Comparison of ENCODE assay signal across 8 cellular contexts in genomic region chr1:26994020-26994745, GRCh38. TPM values are rescaled to one million over a fixed set of nuclear protein-coding genes. Genes with fewer than 3 reads are reported as not detected.
DNase-seq lines count a peak whose midpoint lies in the region; ATAC-seq and TF ChIP-seq lines count a peak whose summit lies in the region.

No MANE protein-coding gene starts in this region.

- H4K8ac ChIP-seq in IMR-90 (ENCODE audit: low read depth in 2 of 2, low read length in 2 of 2) = peak overlapping the region; percentile 16 to 65; a peak in 1 of 4 replicates

- H3K9ac ChIP-seq in IMR-90 (ENCODE audit: low read depth, low read length) (peak overlapping the region; percentile 91), iPS-18a (ENCODE audit: low read length) (peak overlapping the region; percentile 71)

- peaks cover 30% of the 10 kb centered on the region for H4K20me1 ChIP-seq in IMR-90 (ENCODE audit: insufficient read depth, low read length)

- peak overlapping the region; percentile 91 for H2BK5ac ChIP-seq in IMR-90 (ENCODE audit: low read depth, low read length, poor library complexity, severe bottlenecking)

- 1% methylated on average over 42 of the region's 95 CpGs; no CpG with 5 or more reads in 1 of the 2 experiments for WGBS in IMR-90 (ENCODE audit: extremely low coverage in 2 of 2, insufficient read length in 1 of 2), 2 experiments

- H2AK9ac ChIP-seq in IMR-90 (replicated peaks; ENCODE audit: low read depth, low read length, poor library complexity) = peak overlapping the region; percentile 91

- peaks cover 23% of the 10 kb centered on the region for H3K9me1 ChIP-seq in IMR-90 (ENCODE audit: insufficient read depth, low read length)

- H3K27ac ChIP-seq in IMR-90 (ENCODE audit: insufficient read depth, low read length) = peak overlapping the region; percentile 88
- no peak overlapping the region for H3K27ac ChIP-seq in iPS-18a (ENCODE audit: low read length)

- peaks cover 49% of the 10 kb centered on the region for H3K4me1 ChIP-seq in IMR-90 (ENCODE audit: control insufficient read depth, insufficient read depth, low read length)
- H3K4me1 ChIP-seq in iPS-18a (ENCODE audit: control insufficient read depth, low read depth, low read length) = peaks cover 34% of the 10 kb centered on the region

- peak overlapping the region; percentile 52; the same call in 1 of the 2 replicates for H3K56ac ChIP-seq in IMR-90 (ENCODE audit: extremely low read depth, insufficient read depth, low read length)

- CTCF ChIA-PET in IMR-90 (lab: Yijun Ruan, JAX) = interaction anchor here (0.7 to 1.4 kb wide), 4 partner anchors 27 to 1749 kb away, joined by 3 to 5 read pairs (median 4); no protein-coding TSS in a partner anchor

- no peak for TF ChIP-seq CTCF in GM13976 (IDR thresholded peaks at IDR 0.05; ENCODE audit: borderline replicate concordance, control extremely low read depth, extremely low read depth, insufficient read depth, missing control alignments)
- TF ChIP-seq CTCF in IMR-90 (conservative IDR thresholded peaks at IDR 0.05; ENCODE audit: low read depth, low read length) = no peak

- no peak overlapping the region for H2BK20ac ChIP-seq in IMR-90 (ENCODE audit: low read depth, low read length)

- peak overlapping the region; percentile 85 for H3K4me2 ChIP-seq in IMR-90 (ENCODE audit: low read depth, low read length)

- peak overlapping the region; percentile 38 for H3K4ac ChIP-seq in IMR-90 (ENCODE audit: low read depth, low read length)

- H3K36me3 ChIP-seq in IMR-90 (ENCODE audit: control insufficient read depth, insufficient read depth, low read length) (peaks cover 10% of the 10 kb centered on the region; the same call in 1 of the 2 replicates), iPS-18a (ENCODE audit: control insufficient read depth, low read depth, low read length) (peaks cover 6% of the 10 kb centered on the region)

- peak overlapping the region; percentile 35; the same call in 1 of the 2 replicates for H2BK120ac ChIP-seq in IMR-90 (ENCODE audit: low read depth, low read length)

- H3K14ac ChIP-seq in IMR-90 (replicated peaks; ENCODE audit: low read depth, low read length) = peak overlapping the region; percentile 59

- H3K18ac ChIP-seq in IMR-90 (ENCODE audit: low read depth, low read length) = no peak overlapping the region; the same call in 1 of the 2 replicates

- peak overlapping the region; percentile 22 for H2AK5ac ChIP-seq in IMR-90 (ENCODE audit: low read depth, low read length)

- TF ChIP-seq RAD21 in IMR-90 (IDR thresholded peaks at IDR 0.05; ENCODE audit: low read length) = no peak

- H2AFZ ChIP-seq in IMR-90 (replicated peaks; ENCODE audit: low read length, poor library complexity) = peak overlapping the region; percentile 85

- peak overlapping the region; percentile 46 for H3K23ac ChIP-seq in IMR-90 (ENCODE audit: low read depth, low read length)

- no peak for TF ChIP-seq POLR2A in IMR-90 (IDR thresholded peaks at IDR 0.05; ENCODE audit: low read depth, low read length)

- POLR2A ChIA-PET in IMR-90 (lab: Charles Lee; ENCODE audit: unreplicated experiment) = interaction anchor here (0.6 kb wide), 1 partner anchor 39 kb away, joined by 3 read pairs; no protein-coding TSS in a partner anchor

- peak; percentile 2 for ATAC-seq in IMR-90 (ENCODE audit: low read depth)

- peak overlapping the region; percentile 95 for H3K4me3 ChIP-seq in IMR-90 (ENCODE audit: insufficient read depth, low read depth, low read length)
- H3K4me3 ChIP-seq in iPS-18a (ENCODE audit: low read length) = peak overlapping the region; percentile 88

- intact Hi-C loops in IMR-90 (cut with micrococcal nuclease) = no loop called here

- H3K9me3 ChIP-seq in IMR-90 (ENCODE audit: control insufficient read depth, insufficient read depth, low read length) (no peaks in the 10 kb centered on the region), iPS-18a (ENCODE audit: control insufficient read depth, low read depth, low read length) (no peaks in the 10 kb centered on the region)

- DNase-seq in GM13976 (ENCODE audit: low spot score) (peak; percentile 64), IMR-90 (no peak), NOMO-1 treated with DMSO at 0.1 percent for 48 hours (lab: John Stamatoyannopoulos, UW; ENCODE audit: unreplicated experiment) (no peak), hippocampal formation (lab: John Stamatoyannopoulos, UW) (no peak), T1000 (lab: John Stamatoyannopoulos, UW) (no peak)
- peak; percentile 48 for DNase-seq in activated naive CD4-positive, alpha-beta T cell treated with anti-CD3 and anti-CD28 coated beads, Interleukin-2, amount 50 U/mL, for 16 hours
- peak; percentile 23 for DNase-seq in stimulated activated CD4-positive, alpha-beta T cell treated with anti-CD3 and anti-CD28 coated beads, Interleukin-1b, Interleukin-23, amount 100 ng/mL, for 48 hours

- dilution Hi-C loops in IMR-90 (cut with HindIII; ENCODE audit: low sequenced_read_pairs, unreplicated experiment) = no loop called here

- no peak overlapping the region for H2BK15ac ChIP-seq in IMR-90 (ENCODE audit: low read depth, low read length)

- no peak overlapping the region for H4K5ac ChIP-seq in IMR-90 (ENCODE audit: low read depth, low read length)

- in situ Hi-C loops in GM13976 (cut with MboI; ENCODE audit: low sequenced_read_pairs, unreplicated experiment) = no loop called here
- in situ Hi-C loops in IMR-90 (cut with MboI; ENCODE audit: low sequenced_read_pairs) = no loop called here

- H4K91ac ChIP-seq in IMR-90 (ENCODE audit: insufficient read depth, low read depth, low read length) = peak overlapping the region; percentile 36; the same call in 1 of the 2 replicates

- BruUV-seq in IMR-90 (replicated peaks; lab: Mats Ljungman, UMichigan) = no TSS peak

- H3K27me3 ChIP-seq in IMR-90 (ENCODE audit: control insufficient read depth, insufficient read depth, low read length) (no peaks in the 10 kb centered on the region), iPS-18a (ENCODE audit: control insufficient read depth, insufficient read depth, low read length) (peaks cover 22% of the 10 kb centered on the region)

- peaks cover 8 to 45% of the 10 kb centered on the region in 2 experiments; a peak in 3 of 4 replicates for H3K79me1 ChIP-seq in IMR-90 (ENCODE audit: low read depth in 1 of 2, low read length in 2 of 2)

TF ChIP-seq in IMR-90, 13 proteins besides CTCF, POLR2A, EP300 and RAD21:
- TF ChIP-seq USF2 (IDR thresholded peaks at IDR 0.05; ENCODE audit: low read depth, low read length) = no peak
- TF ChIP-seq MAFK (IDR thresholded peaks at IDR 0.05; ENCODE audit: low read depth, low read length) = no peak
- TF ChIP-seq ELK1 (IDR thresholded peaks at IDR 0.05; ENCODE audit: borderline replicate concordance, low read depth, low read length) = no peak
- TF ChIP-seq MXI1 (IDR thresholded peaks at IDR 0.05; ENCODE audit: borderline replicate concordance, low read depth, low read length) = no peak
- TF ChIP-seq RFX5 (IDR thresholded peaks at IDR 0.05; ENCODE audit: low read depth, low read length) = no peak
- no peak for TF ChIP-seq CEBPB (IDR thresholded peaks at IDR 0.05; ENCODE audit: low read depth, low read length)
- no peak for TF ChIP-seq BHLHE40 (IDR thresholded peaks at IDR 0.05; ENCODE audit: low read depth, low read length)
- TF ChIP-seq SMC3 (IDR thresholded peaks at IDR 0.05; ENCODE audit: low read depth, low read length) = no peak
- no peak for TF ChIP-seq NFE2L2 (IDR thresholded peaks at IDR 0.05; ENCODE audit: low read depth, low read length)
- TF ChIP-seq MAZ (IDR thresholded peaks at IDR 0.05; ENCODE audit: borderline replicate concordance, low read depth, low read length) = no peak
- TF ChIP-seq RCOR1 (IDR thresholded peaks at IDR 0.05; ENCODE audit: insufficient replicate concordance, low read length) = no peak
- TF ChIP-seq FOS (IDR thresholded peaks at IDR 0.05; ENCODE audit: low read depth, low read length) = no peak
- no peak for TF ChIP-seq CHD1 (IDR thresholded peaks at IDR 0.05; ENCODE audit: low read depth, low read length)

RNA-seq across cellular contexts. Expression of gene TRNP1, which starts 0.7 kb away (rescaled TPM):
- 68.6 and 91.6 TPM in 2 replicates for total RNA-seq in IMR-90 (2012; rRNA removed)
- 63.3 and 76.8 TPM in 2 replicates for polyA plus RNA-seq in IMR-90 (2012; rRNA removed)
- polyA plus RNA-seq in IMR-90 (2012; cell fraction: cytosol; rRNA removed) = 157 and 222 TPM in 2 replicates
- polyA plus RNA-seq in IMR-90 (2012; cell fraction: nucleus; rRNA removed; ENCODE audit: low replicate concordance) = 65.3 and 116 TPM in 2 replicates

RNA-seq across cellular contexts. Expression of gene TENT5B, which starts 18.5 kb away (rescaled TPM):
- 11.1 and 11.7 TPM in 2 replicates for total RNA-seq in IMR-90 (2012; rRNA removed)
- polyA plus RNA-seq in IMR-90 (2012; rRNA removed) = 7.3 and 8.2 TPM in 2 replicates
- 7.3 and 9.8 TPM in 2 replicates for polyA plus RNA-seq in IMR-90 (2012; cell fraction: cytosol; rRNA removed)
- 1.8 and 6.6 TPM in 2 replicates for polyA plus RNA-seq in IMR-90 (2012; cell fraction: nucleus; rRNA removed; ENCODE audit: low replicate concordance)

RNA-seq across cellular contexts. Expression of gene KDF1, which starts 33.9 kb away (rescaled TPM):
- total RNA-seq in IMR-90 (2012; rRNA removed) = not detected in 2 replicates
- not detected in 2 replicates for polyA plus RNA-seq in IMR-90 (2012; rRNA removed)
- polyA plus RNA-seq in IMR-90 (2012; cell fraction: cytosol; rRNA removed) = not detected in 2 replicates
- 0.07 TPM in 1 of 2 replicates, not detected in the other for polyA plus RNA-seq in IMR-90 (2012; cell fraction: nucleus; rRNA removed; ENCODE audit: low replicate concordance)

Comparison
In these comparisons a context has a peak if more than half of its experiments do, and no peak if none do; other contexts are left out.
1. DNase-seq: peak in GM13976 (single experiment), activated naive CD4-positive, alpha-beta T cell treated with anti-CD3 and anti-CD28 coated beads, Interleukin-2, amount 50 U/mL, for 16 hours (single experiment) and stimulated activated CD4-positive, alpha-beta T cell treated with anti-CD3 and anti-CD28 coated beads, Interleukin-1b, Interleukin-23, amount 100 ng/mL, for 48 hours (single experiment); none in IMR-90 (single experiment), NOMO-1 treated with DMSO at 0.1 percent for 48 hours (single experiment), hippocampal formation (0 of 2) and T1000 (single experiment).